In the genomic region with DNA sequence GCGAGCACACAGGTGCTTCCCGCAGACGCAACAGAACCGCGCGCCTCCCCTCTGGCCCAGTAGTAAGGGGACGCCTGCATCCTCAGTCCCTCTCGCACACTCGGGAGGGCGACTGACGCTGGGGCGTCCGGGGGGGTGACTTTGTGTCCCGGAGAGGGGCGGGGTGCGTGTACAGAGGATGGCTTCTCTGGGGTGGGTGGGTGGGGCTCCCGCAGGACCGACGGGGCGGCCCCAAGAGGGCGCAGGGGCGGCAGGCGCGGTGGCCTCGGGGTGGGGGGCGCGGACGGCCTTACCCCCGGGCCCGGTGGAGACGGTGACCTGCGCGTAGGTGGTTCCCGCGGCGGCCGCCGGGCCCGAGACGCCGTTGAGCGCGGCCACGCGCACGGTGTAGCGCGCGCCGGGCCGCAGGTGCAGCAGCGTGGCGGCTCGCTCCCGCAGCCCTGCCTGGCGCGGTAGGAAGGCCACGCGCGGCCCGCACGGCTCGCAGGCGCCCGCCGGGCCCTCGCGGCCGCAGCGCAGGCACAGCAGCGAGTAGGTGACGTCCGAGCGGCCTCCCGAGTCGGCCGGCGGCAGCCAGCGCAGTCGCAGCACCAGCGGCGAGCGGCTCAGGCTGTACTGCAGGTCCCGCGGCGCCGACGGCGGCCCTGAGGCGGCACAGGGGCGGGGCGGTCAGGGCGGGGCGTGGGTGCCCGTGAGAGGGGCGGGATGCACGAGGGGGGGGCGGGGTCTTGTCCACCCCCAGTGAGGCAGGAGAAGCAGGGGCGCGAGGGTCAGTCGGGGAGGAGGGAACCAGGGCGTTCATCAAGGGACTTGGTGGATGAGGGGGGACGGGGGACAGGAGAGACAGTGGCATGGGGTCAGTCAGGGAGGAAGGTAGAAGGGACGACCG, we compare ENCODE assay signal across 9 cellular contexts. TPM values are rescaled to one million over a fixed set of nuclear protein-coding genes. Genes with fewer than 3 reads are reported as not detected.
DNase-seq lines count a peak whose midpoint lies in the region; ATAC-seq, FAIRE-seq and TF ChIP-seq lines count a peak whose summit lies in the region.
"Had no signal": no experiment of that assay in that cellular context is flagged by ENCODE, and none has a peak within 500 bp of the region (broad histone marks: within the 10 kb centered on the region; RNA-seq: fewer than 3 reads in every experiment).

No MANE protein-coding gene starts in this region.

- FAIRE-seq in D721Med (lab: Jason Lieb, UNC) (no peak), frontal cortex (lab: Jason Lieb, UNC) (no peak)

- H3K27me3 ChIP-seq in HL-60 (ENCODE audit: insufficient read depth, poor library complexity, severe bottlenecking): peaks cover 39% of the 10 kb centered on the region

- H3K27ac ChIP-seq in HL-60 (replicated peaks): no peak overlapping the region
- H3K27ac ChIP-seq: KMS-11 had no signal

- no peak for TF ChIP-seq CTCF in D721Med (IDR thresholded peaks at IDR 0.05; ENCODE audit: insufficient read depth, missing control alignments)
- TF ChIP-seq CTCF in HL-60 (IDR thresholded peaks at IDR 0.05; ENCODE audit: insufficient read depth, low read length): no peak

- DNase-seq in D721Med (ENCODE audit: insufficient read length, low spot score) (peak; percentile 90), HL-60 (ENCODE audit: low read depth in 1 of 2, low spot score in 1 of 2) (peak in 1 of 2 experiments; percentile 10), frontal cortex (ENCODE audit: low spot score in 2 of 2) (peak; percentile 58 to 60), posterior cingulate gyrus (peak in 7 of 10 donors; percentile 38 to 91 (median 44)), KG1 (lab: John Stamatoyannopoulos, UW) (no peak)
- DNase-seq in activated CD4-positive, CD25-positive, alpha-beta regulatory T cell treated with anti-CD3 and anti-CD28 coated beads, Interleukin-2, amount 50 U/mL, for 72 hours: peak; percentile 44
- no peak for DNase-seq in central memory CD4-positive, alpha-beta T cell

- intact Hi-C loops in posterior cingulate gyrus (cut with DNase I): no loop called here

- H3K4me3 ChIP-seq in HL-60 (replicated peaks; ENCODE audit: insufficient read depth, low read length): 0 out of 2 replicates have a peak overlapping the region, but pooled peaks have one; percentile 9

- no peak for ATAC-seq in HG03442 (IDR thresholded peaks at IDR 0.05; ENCODE audit: unreplicated experiment)

RNA-seq across cellular contexts. Expression of a gene that starts 12.1 kb away (rescaled TPM):
- total RNA-seq in frontal cortex: 8.6 TPM

RNA-seq across cellular contexts. Expression of a gene that starts 40.8 kb away (rescaled TPM):
- 28.9 TPM for total RNA-seq in frontal cortex

RNA-seq across cellular contexts. Expression of a gene that starts 54.8 kb away (rescaled TPM):
- 16.3 TPM for total RNA-seq in frontal cortex

RNA-seq across cellular contexts. Expression of a gene that starts 55.2 kb away (rescaled TPM):
- total RNA-seq in frontal cortex: 16.3 TPM

Comparison
In these comparisons a context has a peak if more than half of its experiments do, and no peak if none do; other contexts are left out.
1. DNase-seq: peak in D721Med (single experiment), activated CD4-positive, CD25-positive, alpha-beta regulatory T cell treated with anti-CD3 and anti-CD28 coated beads, Interleukin-2, amount 50 U/mL, for 72 hours (single experiment), frontal cortex (2 of 2) and posterior cingulate gyrus (7 of 10); none in KG1 (single experiment) and central memory CD4-positive, alpha-beta T cell (single experiment).